ENCODE assay signal across 8 cellular contexts in genomic region chr5:14871084-14871572, GRCh38. TPM values are rescaled to one million over a fixed set of nuclear protein-coding genes. Genes with fewer than 3 reads are reported as not detected.
DNase-seq lines count a peak whose midpoint lies in the region; ATAC-seq, FAIRE-seq and TF ChIP-seq lines count a peak whose summit lies in the region.

No MANE protein-coding gene starts in this region.

- POLR2A ChIA-PET in activated CD4-positive, alpha-beta memory T cell treated with anti-CD3 and anti-CD28 coated beads, Interleukin-2, amount 10 ng/mL, durations not matched to agents 7 days and 5 days (lab: Charles Lee), result interaction anchor here (0.6 to 2.2 kb wide), 16 partner anchors 31 to 276 kb away, joined by 3 to 18 read pairs (median 4); partner anchors contain the start of gene OTULIN
- POLR2A ChIA-PET in endothelial cell of umbilical vein (lab: Charles Lee), result interaction anchor here (0.7 kb wide), 3 partner anchors 9 to 398 kb away, joined by 4 to 10 read pairs (median 7); no protein-coding TSS in a partner anchor

- CTCF ChIA-PET in activated CD4-positive, alpha-beta memory T cell treated with anti-CD3 and anti-CD28 coated beads, Interleukin-2, amount 10 ng/mL, durations not matched to agents 7 days and 5 days (lab: Charles Lee), result interaction anchor here (0.6 to 4.3 kb wide), 17 partner anchors 11 to 1884 kb away, joined by 3 to 27 read pairs (median 5); no protein-coding TSS in a partner anchor
- CTCF ChIA-PET in endothelial cell of umbilical vein (lab: Charles Lee), result interaction anchor here (0.6 to 4.7 kb wide), 16 partner anchors 10 to 671 kb away, joined by 3 to 50 read pairs (median 4); no protein-coding TSS in a partner anchor

- H3K4me2 ChIP-seq in endothelial cell of umbilical vein (ENCODE audit: insufficient read depth, low read length), result peak overlapping the region; percentile 97

- DNase-seq in BE2C (peak; percentile 18), endothelial cell of umbilical vein (ENCODE audit: low read depth, low spot score) (peak; percentile 14), tibial nerve (ENCODE audit: low spot score in 2 of 2) (no peak), cerebellar nuclear complex (lab: John Stamatoyannopoulos, UW) (no peak)
- DNase-seq in activated CD4-positive, alpha-beta memory T cell treated with anti-CD3 and anti-CD28 coated beads, Interleukin-2, amount 10 ng/mL, durations not matched to agents 7 days and 5 days, result peak; percentile 44
- DNase-seq in natural killer cell treated with Interleukin-12 subunit alpha and Interleukin-12 subunit beta and Interleukin-15 and Interleukin-18, amount 100 ng/mL, for 72 hours (ENCODE audit: low spot score), result no peak

- H3K9me3 Mint-ChIP-seq in activated CD4-positive, alpha-beta memory T cell treated with anti-CD3 and anti-CD28 coated beads, Interleukin-2, amount 10 ng/mL, durations not matched to agents 7 days and 5 days, result no peaks in the 10 kb centered on the region
- no peaks in the 10 kb centered on the region for H3K9me3 Mint-ChIP-seq in natural killer cell treated with Interleukin-12 subunit alpha and Interleukin-12 subunit beta and Interleukin-15 and Interleukin-18, amount 100 ng/mL, for 72 hours

- peak overlapping the region; percentile 51 for H3K9ac ChIP-seq in endothelial cell of umbilical vein (replicated peaks; ENCODE audit: extremely low read depth, insufficient read depth, low read length)

- H3K4me1 ChIP-seq in BE2C (0 out of 2 replicates have a peak, but pooled peaks cover 6% of the 10 kb centered on the region), endothelial cell of umbilical vein (ENCODE audit: control insufficient read depth, extremely low read depth, insufficient read depth, low read length) (peaks cover 20% of the 10 kb centered on the region), tibial nerve (peaks cover 0 to 36% (median 8%) of the 10 kb centered on the region in 4 donors)

- H3K36me3 ChIP-seq in BE2C, result no peaks in the 10 kb centered on the region
- H3K36me3 ChIP-seq in endothelial cell of umbilical vein (ENCODE audit: control insufficient read depth in 2 of 2, extremely low read depth in 1 of 2, insufficient read depth in 2 of 2, low read length in 2 of 2), result no peaks in the 10 kb centered on the region
- H3K36me3 ChIP-seq in tibial nerve, result no peaks in the 10 kb centered on the region

- H3K27me3 Mint-ChIP-seq in activated CD4-positive, alpha-beta memory T cell treated with anti-CD3 and anti-CD28 coated beads, Interleukin-2, amount 10 ng/mL, durations not matched to agents 7 days and 5 days, result peaks cover 4% of the 10 kb centered on the region
- H3K27me3 Mint-ChIP-seq in natural killer cell treated with Interleukin-12 subunit alpha and Interleukin-12 subunit beta and Interleukin-15 and Interleukin-18, amount 100 ng/mL, for 72 hours, result peaks cover 3 to 4% of the 10 kb centered on the region in 2 donors

- H3K27ac ChIP-seq in endothelial cell of umbilical vein (ENCODE audit: insufficient read depth, low read depth, low read length) (no peak overlapping the region), tibial nerve (peak overlapping the region; percentile 68 to 97 (median 82))

- 0 to 1% methylated on average over 5 to 15 of the region's 37 CpGs for WGBS in tibial nerve, 2 donors

- intact Hi-C loops in endothelial cell of umbilical vein (cut with micrococcal nuclease), result loop anchor here (1.0 to 5.0 kb wide), 3 partner anchors 49 to 138 kb away; no protein-coding TSS in a partner anchor

- peaks cover 16% of the 10 kb centered on the region for H3K36me3 Mint-ChIP-seq in activated CD4-positive, alpha-beta memory T cell treated with anti-CD3 and anti-CD28 coated beads, Interleukin-2, amount 10 ng/mL, durations not matched to agents 7 days and 5 days (ENCODE audit: low read depth)
- H3K36me3 Mint-ChIP-seq in natural killer cell treated with Interleukin-12 subunit alpha and Interleukin-12 subunit beta and Interleukin-15 and Interleukin-18, amount 100 ng/mL, for 72 hours, result peaks cover 4% of the 10 kb centered on the region

- peak overlapping the region; percentile 86 for H2AFZ ChIP-seq in endothelial cell of umbilical vein (ENCODE audit: low read depth, low read length)

- H3K79me2 ChIP-seq in endothelial cell of umbilical vein (ENCODE audit: control insufficient read depth, insufficient read depth, low read length), result peaks cover 18% of the 10 kb centered on the region

- no peaks in the 10 kb centered on the region for H3K9me1 ChIP-seq in endothelial cell of umbilical vein (replicated peaks; ENCODE audit: control insufficient read depth, extremely low read depth, insufficient read depth, low read length)

- H4K20me1 ChIP-seq in endothelial cell of umbilical vein (replicated peaks; ENCODE audit: control insufficient read depth, extremely low read depth, insufficient read depth, low read length), result no peaks in the 10 kb centered on the region

- H3K9me3 ChIP-seq in BE2C, result no peaks in the 10 kb centered on the region
- H3K9me3 ChIP-seq in endothelial cell of umbilical vein (replicated peaks; ENCODE audit: control insufficient read depth, insufficient read depth, low read length), result no peaks in the 10 kb centered on the region
- no peaks in the 10 kb centered on the region for H3K9me3 ChIP-seq in tibial nerve

- TF ChIP-seq CTCF in BE2C (IDR thresholded peaks at IDR 0.05; ENCODE audit: low read depth, low read length) (no peak), endothelial cell of umbilical vein (IDR thresholded peaks at IDR 0.05; ENCODE audit: extremely low read depth in 1 of 2, insufficient read depth in 1 of 2, low read depth in 1 of 2, low read length in 2 of 2) (no peak), tibial nerve (IDR thresholded peaks at IDR 0.05) (no peak)

- ATAC-seq in GM19395 (IDR thresholded peaks at IDR 0.05; ENCODE audit: unreplicated experiment) (peak; percentile 30), HG03469 (IDR thresholded peaks at IDR 0.05; ENCODE audit: unreplicated experiment) (peak; percentile 3)
- ATAC-seq in natural killer cell treated with Interleukin-12 subunit alpha and Interleukin-12 subunit beta and Interleukin-15 and Interleukin-18, amount 100 ng/mL, for 72 hours, result peak in 1 of 2 donors; percentile 17

- TF ChIP-seq POLR2A in endothelial cell of umbilical vein (IDR thresholded peaks at IDR 0.05; ENCODE audit: low read depth, low read length) (no peak), tibial nerve (IDR thresholded peaks at IDR 0.05) (no peak)

- no peak for TF ChIP-seq EP300 in tibial nerve (IDR thresholded peaks at IDR 0.05)

- H3K4me1 Mint-ChIP-seq in activated CD4-positive, alpha-beta memory T cell treated with anti-CD3 and anti-CD28 coated beads, Interleukin-2, amount 10 ng/mL, durations not matched to agents 7 days and 5 days, result peaks cover 32% of the 10 kb centered on the region
- H3K4me1 Mint-ChIP-seq in natural killer cell treated with Interleukin-12 subunit alpha and Interleukin-12 subunit beta and Interleukin-15 and Interleukin-18, amount 100 ng/mL, for 72 hours (ENCODE audit: low read depth in 2 of 2), result peaks cover 22 to 28% of the 10 kb centered on the region in 2 donors

- no TSS peak for BruUV-seq in endothelial cell of umbilical vein (replicated peaks; lab: Mats Ljungman, UMichigan)

- FAIRE-seq in endothelial cell of umbilical vein (lab: Jason Lieb, UNC), result no peak

- peak overlapping the region; percentile 77 for H3K27ac Mint-ChIP-seq in activated CD4-positive, alpha-beta memory T cell treated with anti-CD3 and anti-CD28 coated beads, Interleukin-2, amount 10 ng/mL, durations not matched to agents 7 days and 5 days
- peak overlapping the region; percentile 85 to 91 for H3K27ac Mint-ChIP-seq in natural killer cell treated with Interleukin-12 subunit alpha and Interleukin-12 subunit beta and Interleukin-15 and Interleukin-18, amount 100 ng/mL, for 72 hours

- dilution Hi-C loops in endothelial cell of umbilical vein (cut with MboI; ENCODE audit: extremely low pct_ligation_motif_present, low sequenced_read_pairs), result no loop called here

- H3K4me3 ChIP-seq in BE2C (ENCODE audit: low read depth, low read length) (peak overlapping the region; percentile 77), endothelial cell of umbilical vein (replicated peaks in 1 of 3; ENCODE audit: insufficient read depth in 1 of 3, low read depth in 1 of 3, low read length in 3 of 3) (peak overlapping the region; percentile 75 to 91 (median 86)), tibial nerve (peak overlapping the region; percentile 78 to 97 (median 89))

- H3K4me3 Mint-ChIP-seq in activated CD4-positive, alpha-beta memory T cell treated with anti-CD3 and anti-CD28 coated beads, Interleukin-2, amount 10 ng/mL, durations not matched to agents 7 days and 5 days, result peak overlapping the region; percentile 89
- peak overlapping the region; percentile 99 for H3K4me3 Mint-ChIP-seq in natural killer cell treated with Interleukin-12 subunit alpha and Interleukin-12 subunit beta and Interleukin-15 and Interleukin-18, amount 100 ng/mL, for 72 hours

- no peaks in the 10 kb centered on the region for H3K27me3 ChIP-seq in BE2C
- peaks cover under 1 to 2% of the 10 kb centered on the region in 2 experiments for H3K27me3 ChIP-seq in endothelial cell of umbilical vein (ENCODE audit: control insufficient read depth in 2 of 2, insufficient read depth in 2 of 2, low read length in 2 of 2)
- H3K27me3 ChIP-seq in tibial nerve, result no peaks in the 10 kb centered on the region

TF ChIP-seq in endothelial cell of umbilical vein, 7 proteins besides CTCF, POLR2A, EP300 and RAD21 (continues in another document):
- no peak for TF ChIP-seq FOS (IDR thresholded peaks at IDR 0.05; ENCODE audit: borderline replicate concordance, insufficient read depth, low read length)
- no peak for TF ChIP-seq POLR2AphosphoS5 (IDR thresholded peaks at IDR 0.05; ENCODE audit: insufficient read depth, low read depth, low read length)
- TF ChIP-seq, protein P1, sequence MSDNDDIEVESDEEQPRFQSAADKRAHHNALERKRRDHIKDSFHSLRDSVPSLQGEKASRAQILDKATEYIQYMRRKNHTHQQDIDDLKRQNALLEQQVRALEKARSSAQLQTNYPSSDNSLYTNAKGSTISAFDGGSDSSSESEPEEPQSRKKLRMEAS (IDR thresholded peaks at IDR 0.05; ENCODE audit: insufficient read depth, insufficient read length), result no peak

RNA-seq across cellular contexts. Expression of gene ANKH, which starts 0.5 kb away (rescaled TPM):
- polyA plus RNA-seq in BE2C (2012; ENCODE audit: insufficient read depth, insufficient read length, low read depth), result 31.1 TPM
- 10 to 100 TPM; 83.7 to 87.0 TPM for total RNA-seq in activated CD4-positive, alpha-beta memory T cell treated with anti-CD3 and anti-CD28 coated beads, Interleukin-2, amount 10 ng/mL, durations not matched to agents 7 days and 5 days
- total RNA-seq in endothelial cell of umbilical vein (31.4 and 39.5 TPM in 2 replicates), tibial nerve (10 to 100 TPM; 45.7 to 77.9 (median 46.6) TPM)
- 12.7 and 14.1 TPM in 2 replicates for polyA plus RNA-seq in endothelial cell of umbilical vein
- polyA plus RNA-seq in endothelial cell of umbilical vein (2011; cell fraction: cytosol; rRNA removed), result 18.3 and 19.1 TPM in 2 replicates
- polyA plus RNA-seq in endothelial cell of umbilical vein (2011; cell fraction: nucleus; rRNA removed), result 15.1 and 16.2 TPM in 2 replicates
- polyA plus RNA-seq in endothelial cell of umbilical vein (2012), result 22.1 and 25.3 TPM in 2 replicates
- polyA minus RNA-seq in endothelial cell of umbilical vein, result 19.3 and 22.4 TPM in 2 replicates
- polyA minus RNA-seq in endothelial cell of umbilical vein (2011; cell fraction: cytosol; rRNA and poly(A)+ RNA removed), result 86.6 TPM
- polyA minus RNA-seq in endothelial cell of umbilical vein (2011; cell fraction: nucleus; rRNA and poly(A)+ RNA removed), result 22.7 and 24.1 TPM in 2 replicates
- total RNA-seq in natural killer cell treated with Interleukin-12 subunit alpha and Interleukin-12 subunit beta and Interleukin-15 and Interleukin-18, amount 100 ng/mL, for 72 hours, result 10 to 100 TPM; 37.2 to 95.4 TPM

Comparison
In these comparisons a context has a peak if more than half of its experiments do, and no peak if none do; other contexts are left out.
1. DNase-seq: peak in BE2C (single experiment), activated CD4-positive, alpha-beta memory T cell treated with anti-CD3 and anti-CD28 coated beads, Interleukin-2, amount 10 ng/mL, durations not matched to agents 7 days and 5 days (single experiment) and endothelial cell of umbilical vein (single experiment); none in natural killer cell treated with Interleukin-12 subunit alpha and Interleukin-12 subunit beta and Interleukin-15 and Interleukin-18, amount 100 ng/mL, for 72 hours (single experiment), tibial nerve (0 of 2) and cerebellar nuclear complex (0 of 2).
2. Peak in every context shown above with its lines, with median percentiles within 50 percentile points of each other: H3K4me3 ChIP-seq.